Comparison of ENCODE assay signal across 8 cellular contexts in genomic region chr6:149319413-149319812, GRCh38. TPM values are rescaled to one million over a fixed set of nuclear protein-coding genes. Genes with fewer than 3 reads are reported as not detected.
DNase-seq lines count a peak whose midpoint lies in the region; ATAC-seq and TF ChIP-seq lines count a peak whose summit lies in the region.

No MANE protein-coding gene starts in this region.

- peak overlapping the region; percentile 98 for H3K4me3 ChIP-seq in GM12865 (ENCODE audit: low read depth, low read length)
- peak overlapping the region; percentile 88 to 94 for H3K4me3 ChIP-seq in gastroesophageal sphincter
- peak overlapping the region; percentile 78 to 98 (median 89) for H3K4me3 ChIP-seq in skin epidermis

- H3K27me3 ChIP-seq in gastroesophageal sphincter, result no peaks in the 10 kb centered on the region

- intact Hi-C loops in activated B cell treated with CpG ODN at 0.5 μM for 24 hours (cut with micrococcal nuclease), result loop anchor here (2.0 to 5.0 kb wide), 9 partner anchors 53 to 562 kb away; partner anchors contain the start of genes NUP43, PCMT1 and PPIL4

- POLR2A ChIA-PET in activated B cell treated with CpG ODN at 0.5 μM for 24 hours (lab: Charles Lee), result interaction anchor here (1.1 to 1.5 kb wide), 2 partner anchors 53 to 129 kb away, joined by 3 read pairs; no protein-coding TSS in a partner anchor

- peaks cover 17 to 60% (median 22%) of the 10 kb centered on the region in 3 donors for H3K4me1 ChIP-seq in gastroesophageal sphincter

- CTCF ChIA-PET in activated B cell treated with CpG ODN at 0.5 μM for 24 hours (lab: Charles Lee), result interaction anchor here (1.0 kb wide), 1 partner anchor 112 kb away, joined by 5 read pairs; no protein-coding TSS in a partner anchor

- H3K27ac Mint-ChIP-seq in activated B cell treated with CpG ODN at 0.5 μM for 24 hours, result peak overlapping the region; percentile 84

- no peak for TF ChIP-seq POLR2A in gastroesophageal sphincter (IDR thresholded peaks at IDR 0.05)

- H3K9me3 ChIP-seq in gastroesophageal sphincter, result no peaks in the 10 kb centered on the region

- H3K36me3 ChIP-seq in gastroesophageal sphincter, result no peaks in the 10 kb centered on the region

- peaks cover 58% of the 10 kb centered on the region for H3K4me1 Mint-ChIP-seq in activated B cell treated with CpG ODN at 0.5 μM for 24 hours

- ATAC-seq in activated B cell treated with CpG ODN at 0.5 μM for 24 hours (ENCODE audit: low read depth) (no peak), gastroesophageal sphincter (no peak)

- H3K27ac ChIP-seq in gastroesophageal sphincter (peak overlapping the region; percentile 97 to 99 (median 98)), skin epidermis (peak overlapping the region in 17 of 21 experiments; percentile 10 to 100 (median 98))

- DNase-seq in GM12865 (ENCODE audit: low read depth) (no peak), activated B cell treated with CpG ODN at 0.5 μM for 24 hours (no peak), H4 (ENCODE audit: low spot score) (no peak), NCI-H2029 (lab: John Stamatoyannopoulos, UW) (no peak), RKO (ENCODE audit: low spot score) (no peak)
- DNase-seq in stimulated activated CD4-positive, alpha-beta T cell treated with anti-CD3 and anti-CD28 coated beads, Interleukin-4, amount 100 ng/mL, for 4 hours, result no peak

- peak overlapping the region; percentile 93 for H3K4me3 Mint-ChIP-seq in activated B cell treated with CpG ODN at 0.5 μM for 24 hours

- H3K9me3 Mint-ChIP-seq in activated B cell treated with CpG ODN at 0.5 μM for 24 hours, result no peaks in the 10 kb centered on the region

- TF ChIP-seq CTCF in GM12865 (IDR thresholded peaks at IDR 0.05; ENCODE audit: insufficient read depth, low read depth, low read length, missing control alignments), result no peak
- TF ChIP-seq CTCF in activated B cell treated with CpG ODN at 0.5 μM for 24 hours (IDR thresholded peaks at IDR 0.05), result no peak
- TF ChIP-seq CTCF in gastroesophageal sphincter (IDR thresholded peaks at IDR 0.05), result no peak

- no peaks in the 10 kb centered on the region for H3K27me3 Mint-ChIP-seq in activated B cell treated with CpG ODN at 0.5 μM for 24 hours

- WGBS in gastroesophageal sphincter (ENCODE audit: low coverage in 1 of 2), 2 donors, result 15 to 23% methylated on average over 3 of the region's 3 CpGs

- H3K36me3 Mint-ChIP-seq in activated B cell treated with CpG ODN at 0.5 μM for 24 hours (ENCODE audit: low read depth), result peaks cover 8% of the 10 kb centered on the region

- no peak for TF ChIP-seq EP300 in gastroesophageal sphincter (IDR thresholded peaks at IDR 0.05)

RNA-seq across cellular contexts. Expression of gene TAB2, which starts 1.9 kb away (rescaled TPM):
- total RNA-seq in activated B cell treated with CpG ODN at 0.5 μM for 24 hours (62.8 and 69.0 TPM in 2 replicates), gastroesophageal sphincter (100 to 1,000 TPM in 2 of 4 donors, 10 to 100 TPM in 2; 69.5 to 111 (median 97.0) TPM)
- total RNA-seq in H4 (2014; rRNA removed; shearing (Covaris generic)), result 15.5 and 16.7 TPM in 2 replicates
